In genomic region chr20:49785851-49786174, GRCh38 we compare ENCODE assay signal across 9 cellular contexts. TPM values are rescaled to one million over a fixed set of nuclear protein-coding genes. Genes with fewer than 3 reads are reported as not detected.
DNase-seq lines count a peak whose midpoint lies in the region; ATAC-seq and TF ChIP-seq lines count a peak whose summit lies in the region.
"Had no signal": no experiment of that assay in that cellular context is flagged by ENCODE, and none has a peak within 500 bp of the region (broad histone marks: within the 10 kb centered on the region; RNA-seq: fewer than 3 reads in every experiment).

No MANE protein-coding gene starts in this region.

- no peaks in the 10 kb centered on the region for H3K36me3 Mint-ChIP-seq in naive B cell
- peaks cover 11% of the 10 kb centered on the region for H3K36me3 Mint-ChIP-seq in Calu3 (ENCODE audit: insufficient read depth, unreplicated experiment)
- no peaks in the 10 kb centered on the region for H3K36me3 Mint-ChIP-seq in progenitor cell of endocrine pancreas (ENCODE audit: insufficient read depth)

- H3K27ac Mint-ChIP-seq in naive B cell (peak overlapping the region; percentile 56 to 95 (median 66)), Calu3 (ENCODE audit: unreplicated experiment) (no peak overlapping the region), progenitor cell of endocrine pancreas (no peak overlapping the region)

- H3K4me3 Mint-ChIP-seq in naive B cell (peak overlapping the region; percentile 33 to 89 (median 76)), Calu3 (ENCODE audit: low read depth, unreplicated experiment) (no peak overlapping the region), progenitor cell of endocrine pancreas (ENCODE audit: low read depth) (no peak overlapping the region)

- H3K27ac ChIP-seq in HL-60 (replicated peaks) = peak overlapping the region; percentile 91

- H3K4me1 Mint-ChIP-seq in naive B cell (peaks cover 35 to 56% (median 56%) of the 10 kb centered on the region in 3 donors), Calu3 (ENCODE audit: low read depth, unreplicated experiment) (peaks cover 44% of the 10 kb centered on the region), progenitor cell of endocrine pancreas (ENCODE audit: low read depth) (no peaks in the 10 kb centered on the region)

- TF ChIP-seq CTCF in HL-60 (IDR thresholded peaks at IDR 0.05; ENCODE audit: insufficient read depth, low read length) (no peak), Calu3 (IDR thresholded peaks at IDR 0.05; ENCODE audit: unreplicated experiment) (no peak), progenitor cell of endocrine pancreas (IDR thresholded peaks at IDR 0.05; ENCODE audit: unreplicated experiment) (no peak)

- CTCF ChIA-PET in Calu3 (lab: Charles Lee) = interaction anchor here (0.6 kb wide), 2 partner anchors 168 to 438 kb away, joined by 3 to 9 read pairs; no protein-coding TSS in a partner anchor

- intact Hi-C loops in cardiac septum (cut with DNase I) (no loop called here), Calu3 (cut with micrococcal nuclease; ENCODE audit: unreplicated experiment) (no loop called here)

- H3K27me3 ChIP-seq in HL-60 (ENCODE audit: insufficient read depth, poor library complexity, severe bottlenecking) = no peaks in the 10 kb centered on the region

- BruUV-seq in Calu3 (replicated peaks; lab: Mats Ljungman, UMichigan) = no TSS peak

- DNase-seq in HL-60 (ENCODE audit: low read depth in 1 of 2, low spot score in 1 of 2) (peak; percentile 81 to 85), naive B cell (no peak), cardiac septum (ENCODE audit: low spot score) (no peak), Calu3 (no peak), KBM-7 (no peak), progenitor cell of endocrine pancreas (ENCODE audit: low spot score, unreplicated experiment) (no peak)
- DNase-seq: activated CD4-positive, alpha-beta T cell treated with anti-CD3 and anti-CD28 coated beads for 48 hours had no signal

- H3K4me3 ChIP-seq in HL-60 (replicated peaks; ENCODE audit: insufficient read depth, low read length) = no peak overlapping the region

- H3K27me3 Mint-ChIP-seq in naive B cell = no peaks in the 10 kb centered on the region
- no peaks in the 10 kb centered on the region for H3K27me3 Mint-ChIP-seq in Calu3 (ENCODE audit: unreplicated experiment)
- H3K27me3 Mint-ChIP-seq in progenitor cell of endocrine pancreas = no peaks in the 10 kb centered on the region

- H3K9me3 Mint-ChIP-seq in naive B cell (no peaks in the 10 kb centered on the region), Calu3 (ENCODE audit: low read depth, unreplicated experiment) (no peaks in the 10 kb centered on the region), progenitor cell of endocrine pancreas (ENCODE audit: low read depth) (no peaks in the 10 kb centered on the region)

- ATAC-seq in GM18517 (IDR thresholded peaks at IDR 0.05; ENCODE audit: unreplicated experiment) (peak; percentile 91), GM21786 (IDR thresholded peaks at IDR 0.05; ENCODE audit: unreplicated experiment) (peak; percentile 91), naive B cell (ENCODE audit: low read depth in 2 of 2) (peak; percentile 60 to 69)

- in situ Hi-C loops in KBM-7 (cut with MboI; ENCODE audit: low pct_unique_long_range_greater_than_20kb, low sequenced_read_pairs) = no loop called here

RNA-seq across cellular contexts. Expression of gene SLC9A8, which starts 26.8 kb away (rescaled TPM):
- 10 to 100 TPM in 3 of 6 donors, 1 to 10 TPM in 3; 6.4 to 14.2 (median 10.7) TPM for polyA plus RNA-seq in naive B cell (ENCODE audit: low read depth in 6 of 6)
- total RNA-seq in cardiac septum (7.2 TPM), Calu3 (2022) (30.0 and 31.7 TPM in 2 replicates), progenitor cell of endocrine pancreas (9.9 and 11.4 TPM in 2 replicates)

Comparison
In these comparisons a context has a peak if more than half of its experiments do, and no peak if none do; other contexts are left out.
1. DNase-seq: peak in HL-60 (2 of 2); none in naive B cell (single experiment), cardiac septum (single experiment), Calu3 (single experiment), KBM-7 (single experiment) and progenitor cell of endocrine pancreas (single experiment).
2. H3K27ac Mint-ChIP-seq: peak in naive B cell (6 of 6); none in Calu3 (single experiment) and progenitor cell of endocrine pancreas (single experiment).
3. H3K4me3 Mint-ChIP-seq: peak in naive B cell (8 of 8); none in Calu3 (single experiment) and progenitor cell of endocrine pancreas (single experiment).
4. Peak in every context shown above with its lines, with median percentiles within 50 percentile points of each other: ATAC-seq.